In the genomic region with DNA sequence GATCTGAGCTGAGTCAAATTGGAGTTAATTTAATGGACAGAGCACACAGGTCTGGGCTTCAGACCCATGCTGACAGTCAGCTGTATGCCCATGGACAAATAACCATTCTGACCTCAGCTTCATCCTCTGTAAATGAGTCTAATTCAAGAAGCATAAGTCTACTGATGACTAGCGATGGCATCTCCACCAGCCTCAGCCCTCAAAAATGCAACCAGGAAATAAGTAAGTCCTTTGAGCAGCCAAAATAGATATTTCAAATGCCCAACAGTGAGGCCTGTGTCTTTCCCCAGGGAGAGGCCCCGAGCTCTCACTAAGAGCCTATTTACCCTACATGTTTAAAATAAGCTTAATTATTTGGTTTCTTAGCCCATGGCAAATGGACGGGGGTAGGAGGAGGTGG, we compare ENCODE assay signal across 23 cellular contexts.
A peak's percentile ranks its signal among the peaks of the same experiment; 100 is the strongest.
DNase-seq lines count a peak whose midpoint lies in the region; TF ChIP-seq lines count a peak whose summit lies in the region.
"Had no signal": no experiment of that assay in that cellular context is flagged by ENCODE, and none has a peak within 500 bp of the region (broad histone marks: within the 10 kb centered on the region; RNA-seq: fewer than 3 reads in every experiment).

No MANE protein-coding gene starts in this region.

- H3F3A ChIP-seq in GM23248 (ENCODE audit: insufficient read depth): peaks cover 12% of the 10 kb centered on the region; the same call in 1 of the 2 replicates

- in situ Hi-C loops in GM23248 (cut with MboI): no loop called here

- no peaks in the 10 kb centered on the region for H3K79me2 ChIP-seq in GM23248 (ENCODE audit: insufficient read depth)

- CTCF ChIA-PET in AG04449 (lab: Yijun Ruan, JAX): no interaction called here

- H2AFZ ChIP-seq in GM23248: peak overlapping the region; percentile 75
- H2AFZ ChIP-seq: hepatocyte had no signal

- H3K9me3 Mint-ChIP-seq in brain: no peaks in the 10 kb centered on the region
- H3K9me3 Mint-ChIP-seq: CD8-positive, alpha-beta memory T cell; dendritic cell treated with granulocyte-macrophage colony-stimulating factor and Interleukin-4, amounts not matched to agents 40 ng/mL and 50 ng/mL, for 4 days; stimulated activated naive CD8-positive, alpha-beta T cell treated with anti-CD3 and anti-CD28 coated beads, Interleukin-15, Interleukin-2, amounts not matched to agents 100 ng/mL and 50 ng/mL, for 24 hours; T-helper 2 cell treated with Interferon-gamma antibody and Interleukin-4, amounts not matched to agents 5 μg/mL and 100 μg/mL, for 36 hours had no signal

- peaks cover 6% of the 10 kb centered on the region for H3K27me3 Mint-ChIP-seq in brain
- H3K27me3 Mint-ChIP-seq: CD8-positive, alpha-beta memory T cell had no signal

- peak overlapping the region; percentile 48 for H3K4me2 ChIP-seq in GM23248 (ENCODE audit: unreplicated experiment)
- H3K4me2 ChIP-seq: hepatocyte had no signal

- 20 to 23% methylated on average over 3 of the region's 3 CpGs for WGBS in GM23248 (ENCODE audit: low coverage in 1 of 2, low lambda C conversion rate in 2 of 2, missing lambda C conversion rate in 2 of 2), 2 experiments

- POLR2A ChIA-PET in AG04449 (lab: Yijun Ruan, JAX): no interaction called here

- no peaks in the 10 kb centered on the region for H3K36me3 Mint-ChIP-seq in brain
- H3K36me3 Mint-ChIP-seq: activated CD8-positive, alpha-beta memory T cell treated with anti-CD3 and anti-CD28 coated beads, Interleukin-2, amount 10 ng/mL, durations not matched to agents 7 days and 5 days; CD8-positive, alpha-beta memory T cell had no signal

- H3K9me2 ChIP-seq in GM23248 (ENCODE audit: insufficient read depth): no peaks in the 10 kb centered on the region

- no peaks in the 10 kb centered on the region for H3K27me3 ChIP-seq in GM23248 (replicated peaks; ENCODE audit: insufficient read depth)
- no peaks in the 10 kb centered on the region for H3K27me3 ChIP-seq in right atrium auricular region
- H3K27me3 ChIP-seq: hepatocyte had no signal

- no peak overlapping the region for H3K4me3 ChIP-seq in AG04449 (ENCODE audit: low read depth, low read length)
- H3K4me3 ChIP-seq in GM23248: peak overlapping the region; percentile 22; the same call in 1 of the 2 replicates
- H3K4me3 ChIP-seq in right atrium auricular region: no peak overlapping the region
- H3K4me3 ChIP-seq: hepatocyte, SJSA1 had no signal

- peak overlapping the region in 3 of 5 experiments; percentile 67 to 81 (median 70) for H3K27ac Mint-ChIP-seq in brain
- H3K27ac Mint-ChIP-seq: activated CD8-positive, alpha-beta memory T cell treated with anti-CD3 and anti-CD28 coated beads, Interleukin-2, amount 10 ng/mL, durations not matched to agents 7 days and 5 days; CD8-positive, alpha-beta memory T cell; dendritic cell treated with granulocyte-macrophage colony-stimulating factor and Interleukin-4, amounts not matched to agents 40 ng/mL and 50 ng/mL, for 4 days; stimulated activated naive CD8-positive, alpha-beta T cell treated with anti-CD3 and anti-CD28 coated beads, Interleukin-15, Interleukin-2, amounts not matched to agents 100 ng/mL and 50 ng/mL, for 24 hours; T-helper 2 cell treated with Interferon-gamma antibody and Interleukin-4, amounts not matched to agents 5 μg/mL and 100 μg/mL, for 36 hours had no signal

- DNase-seq in AG04449 (ENCODE audit: low read depth, low spot score) (peak; percentile 46), GM23248 (peak; percentile 86), foreskin melanocyte (peak; percentile 97), Kasumi-1 (lab: John Stamatoyannopoulos, UW) (no peak), right atrium auricular region (ENCODE audit: low spot score) (no peak), nucleus accumbens (lab: John Stamatoyannopoulos, UW) (no peak), OCI-M1 (lab: John Stamatoyannopoulos, UW) (no peak)
- DNase-seq: activated CD4-positive, CD25-positive, alpha-beta regulatory T cell treated with anti-CD3 and anti-CD28 coated beads, Interleukin-2, amount 50 U/mL, for 72 hours; activated CD8-positive, alpha-beta memory T cell treated with anti-CD3 and anti-CD28 coated beads, Interleukin-2, amount 10 ng/mL, durations not matched to agents 7 days and 5 days; activated gamma-delta T cell treated with Interleukin-2 at 50 U/mL for 16 hours; aorta; CD8-positive, alpha-beta memory T cell; mesenchymal stem cell; NCI-H1092; NCI-H2107; NCI-H526 treated with DMSO at 0.1 percent for 48 hours; stimulated activated CD4-positive, alpha-beta T cell treated with anti-CD3 and anti-CD28 coated beads, Interleukin-15, amount 100 ng/mL, for 24 hours had no signal

- H3K9me3 ChIP-seq in GM23248 (ENCODE audit: low read depth) (no peaks in the 10 kb centered on the region), right atrium auricular region (no peaks in the 10 kb centered on the region)
- H3K9me3 ChIP-seq: SJSA1 had no signal

- peak overlapping the region; percentile 49 for H3K9ac ChIP-seq in GM23248

- peak overlapping the region in 1 of 5 experiments; percentile 2 for H3K4me3 Mint-ChIP-seq in brain
- H3K4me3 Mint-ChIP-seq: activated CD8-positive, alpha-beta memory T cell treated with anti-CD3 and anti-CD28 coated beads, Interleukin-2, amount 10 ng/mL, durations not matched to agents 7 days and 5 days; CD8-positive, alpha-beta memory T cell; dendritic cell treated with granulocyte-macrophage colony-stimulating factor and Interleukin-4, amounts not matched to agents 40 ng/mL and 50 ng/mL, for 4 days; stimulated activated naive CD8-positive, alpha-beta T cell treated with anti-CD3 and anti-CD28 coated beads, Interleukin-15, Interleukin-2, amounts not matched to agents 100 ng/mL and 50 ng/mL, for 24 hours; T-helper 2 cell treated with Interferon-gamma antibody and Interleukin-4, amounts not matched to agents 5 μg/mL and 100 μg/mL, for 36 hours had no signal

- peaks cover 56% of the 10 kb centered on the region for H3K4me1 Mint-ChIP-seq in brain
- H3K4me1 Mint-ChIP-seq: activated CD8-positive, alpha-beta memory T cell treated with anti-CD3 and anti-CD28 coated beads, Interleukin-2, amount 10 ng/mL, durations not matched to agents 7 days and 5 days had no signal

- TF ChIP-seq CTCF in AG04449 (IDR thresholded peaks at IDR 0.05; ENCODE audit: insufficient read depth, low read length, missing control alignments): no peak
- no peak for TF ChIP-seq CTCF in brain (conservative IDR thresholded peaks at IDR 0.05)
- TF ChIP-seq CTCF in right atrium auricular region (IDR thresholded peaks at IDR 0.05): no peak

- H3K36me3 ChIP-seq in GM23248 (ENCODE audit: low read depth): no peaks in the 10 kb centered on the region
- no peaks in the 10 kb centered on the region for H3K36me3 ChIP-seq in right atrium auricular region
- H3K36me3 ChIP-seq: SJSA1 had no signal

- peak overlapping the region; percentile 60 for H3K27ac ChIP-seq in GM23248
- H3K27ac ChIP-seq in right atrium auricular region: no peak overlapping the region
- H3K27ac ChIP-seq: hepatocyte, SJSA1 had no signal

- H3K4me1 ChIP-seq in GM23248 (ENCODE audit: insufficient read depth) (peaks cover 22% of the 10 kb centered on the region), right atrium auricular region (no peaks in the 10 kb centered on the region)
- H3K4me1 ChIP-seq: SJSA1 had no signal

- H4K20me1 ChIP-seq in GM23248 (ENCODE audit: insufficient read depth): no peaks in the 10 kb centered on the region

Comparison
In these comparisons a context has a peak if more than half of its experiments do, and no peak if none do; other contexts are left out.
1. DNase-seq: peak in AG04449 (single experiment), GM23248 (single experiment) and foreskin melanocyte (single experiment); none in Kasumi-1 (0 of 2), right atrium auricular region (single experiment), nucleus accumbens (0 of 56) and OCI-M1 (single experiment).